Comparison of ENCODE assay signal across 23 cellular contexts in genomic region chr6:157685596-157686280, GRCh38.
"Had no signal": no experiment of that assay in that cellular context is flagged by ENCODE, and none has a peak within 500 bp of the region (broad histone marks: within the 10 kb centered on the region; RNA-seq: fewer than 3 reads in every experiment).

No MANE protein-coding gene starts in this region.

- H3K27me3 ChIP-seq: sigmoid colon, testis, tibial nerve, upper lobe of right lung, vagina had no signal

- H3K36me3 ChIP-seq: esophagus squamous epithelium, gastroesophageal sphincter, left ventricle myocardium inferior, sigmoid colon, tibial nerve, upper lobe of right lung, vagina had no signal

- H3K9me3 ChIP-seq: esophagus squamous epithelium, gastroesophageal sphincter, left ventricle myocardium inferior, sigmoid colon, testis, tibial nerve, upper lobe of right lung, vagina had no signal

- H3K27ac ChIP-seq: esophagus squamous epithelium, gastroesophageal sphincter, left ventricle myocardium inferior, sigmoid colon, skin epidermis, testis, tibial nerve, upper lobe of right lung, vagina had no signal

- DNase-seq: dermis blood vessel endothelial cell; esophagus squamous epithelium; foreskin fibroblast; glutamatergic neuron; immature natural killer cell; kidney; left cardiac atrium; left ventricle myocardium inferior; mesenchymal stem cell; midbrain; naive B cell; sigmoid colon; stimulated activated CD4-positive, alpha-beta T cell treated with anti-CD3 and anti-CD28 coated beads, Interleukin-2, amount 100 ng/mL, for 24 hours; stimulated activated CD4-positive, alpha-beta T cell treated with anti-CD3 and anti-CD28 coated beads, Interleukin-4, amount 100 ng/mL, for 4 hours; stimulated activated naive B cell treated with anti-CD40 and anti-IgM and Interleukin-4, amounts not matched to agents 10 μg/mL and 1 μg/mL and 100 μg/mL, for 72 hours; stimulated activated naive CD8-positive, alpha-beta T cell treated with anti-CD3 and anti-CD28 coated beads, Interleukin-15, amount 100 ng/mL, for 72 hours; testis; upper lobe of right lung had no signal

- ATAC-seq: gastroesophageal sphincter; stimulated activated naive B cell treated with anti-CD40 and anti-IgM and Interleukin-4, amounts not matched to agents 10 μg/mL and 1 μg/mL and 100 μg/mL, for 72 hours; stimulated activated naive CD8-positive, alpha-beta T cell treated with anti-CD3 and anti-CD28 coated beads, Interleukin-15, amount 100 ng/mL, for 72 hours; upper lobe of right lung had no signal

- H3K4me3 ChIP-seq: esophagus squamous epithelium, gastroesophageal sphincter, left ventricle myocardium inferior, lung, sigmoid colon, skin epidermis, testis, tibial nerve, upper lobe of right lung, vagina had no signal
